Comparison of ENCODE assay signal across 8 cellular contexts in genomic region chr18:51151568-51152511, GRCh38. TPM values are rescaled to one million over a fixed set of nuclear protein-coding genes. Genes with fewer than 3 reads are reported as not detected.
A peak's percentile ranks its signal among the peaks of the same experiment; 100 is the strongest.
DNase-seq lines count a peak whose midpoint lies in the region; ATAC-seq and TF ChIP-seq lines count a peak whose summit lies in the region.

No MANE protein-coding gene starts in this region.

- no peaks in the 10 kb centered on the region for H3K27me3 ChIP-seq in CD4-positive, alpha-beta T cell (ENCODE audit: control insufficient read depth, insufficient read depth, low read length)
- no peaks in the 10 kb centered on the region for H3K27me3 ChIP-seq in effector memory CD4-positive, alpha-beta T cell (replicated peaks; ENCODE audit: control insufficient read depth, insufficient read depth, low read length, poor library complexity, severe bottlenecking)

- H3K27me3 Mint-ChIP-seq in CD4-positive, alpha-beta T cell = no peaks in the 10 kb centered on the region
- H3K27me3 Mint-ChIP-seq in stimulated activated memory B cell treated with anti-CD40 and anti-IgM and Interleukin-4, amounts not matched to agents 10 μg/mL and 1 μg/mL and 100 μg/mL, for 72 hours = no peaks in the 10 kb centered on the region

- peak overlapping the region; percentile 75 for H3K27ac Mint-ChIP-seq in CD4-positive, alpha-beta T cell
- H3K27ac Mint-ChIP-seq in stimulated activated memory B cell treated with anti-CD40 and anti-IgM and Interleukin-4, amounts not matched to agents 10 μg/mL and 1 μg/mL and 100 μg/mL, for 72 hours = peak overlapping the region; percentile 100

- CTCF ChIA-PET in CD4-positive, alpha-beta T cell (lab: Charles Lee) = interaction anchor here (0.7 to 0.8 kb wide), 4 partner anchors 34 to 46 kb away, joined by 3 to 6 read pairs (median 4); partner anchors contain the start of gene MEX3C
- CTCF ChIA-PET in HEK293 (lab: Yijun Ruan, JAX) = no interaction called here

- no peaks in the 10 kb centered on the region for H3K9me3 Mint-ChIP-seq in CD4-positive, alpha-beta T cell
- no peaks in the 10 kb centered on the region for H3K9me3 Mint-ChIP-seq in stimulated activated memory B cell treated with anti-CD40 and anti-IgM and Interleukin-4, amounts not matched to agents 10 μg/mL and 1 μg/mL and 100 μg/mL, for 72 hours

- peak overlapping the region; percentile 77 for H3K4me3 Mint-ChIP-seq in CD4-positive, alpha-beta T cell
- peak overlapping the region; percentile 83 for H3K4me3 Mint-ChIP-seq in stimulated activated memory B cell treated with anti-CD40 and anti-IgM and Interleukin-4, amounts not matched to agents 10 μg/mL and 1 μg/mL and 100 μg/mL, for 72 hours

- intact Hi-C loops in CD4-positive, alpha-beta T cell (cut with DNase I, micrococcal nuclease) = loop anchor here in 1 of 2 experiments (2.0 kb wide), 2 partner anchors 39 to 45 kb away; partner anchors contain the start of gene MEX3C

- H3K9me3 ChIP-seq in CD4-positive, alpha-beta T cell (ENCODE audit: control insufficient read depth, low read length) = no peaks in the 10 kb centered on the region
- no peaks in the 10 kb centered on the region for H3K9me3 ChIP-seq in HEK293 (ENCODE audit: control insufficient read depth, insufficient read depth, low read depth, low read length)
- no peaks in the 10 kb centered on the region for H3K9me3 ChIP-seq in effector memory CD4-positive, alpha-beta T cell (ENCODE audit: control insufficient read depth, low read length)

- H3K36me3 Mint-ChIP-seq in CD4-positive, alpha-beta T cell (ENCODE audit: low read depth) = no peaks in the 10 kb centered on the region
- H3K36me3 Mint-ChIP-seq in stimulated activated memory B cell treated with anti-CD40 and anti-IgM and Interleukin-4, amounts not matched to agents 10 μg/mL and 1 μg/mL and 100 μg/mL, for 72 hours = no peaks in the 10 kb centered on the region

- TF ChIP-seq CTCF in CD4-positive, alpha-beta T cell (IDR thresholded peaks at IDR 0.05) = peak; percentile 47
- no peak for TF ChIP-seq CTCF in HEK293 (tag by site-specific recombination; IDR thresholded peaks at IDR 0.05)

- H3K27ac ChIP-seq in CD4-positive, alpha-beta T cell (ENCODE audit: low read depth, low read length) = peak overlapping the region; percentile 25
- no peak overlapping the region for H3K27ac ChIP-seq in HEK293 (ENCODE audit: extremely low read depth, low read depth, low read length)
- peak overlapping the region; percentile 20 for H3K27ac ChIP-seq in effector memory CD4-positive, alpha-beta T cell (ENCODE audit: insufficient read depth, low read length, poor library complexity, severe bottlenecking)

- POLR2A ChIA-PET in CD4-positive, alpha-beta T cell (lab: Charles Lee) = interaction anchor here (1.1 to 3.9 kb wide), 6 partner anchors 35 to 184 kb away, joined by 3 to 85 read pairs (median 4); partner anchors contain the start of genes ELAC1, MEX3C and SMAD4
- POLR2A ChIA-PET in HEK293 (lab: Yijun Ruan, JAX) = no interaction called here

- peaks cover 40% of the 10 kb centered on the region for H3K4me1 Mint-ChIP-seq in CD4-positive, alpha-beta T cell (ENCODE audit: low read depth)
- H3K4me1 Mint-ChIP-seq in stimulated activated memory B cell treated with anti-CD40 and anti-IgM and Interleukin-4, amounts not matched to agents 10 μg/mL and 1 μg/mL and 100 μg/mL, for 72 hours = peaks cover 45% of the 10 kb centered on the region

- ATAC-seq in CD4-positive, alpha-beta T cell (ENCODE audit: poor library complexity) = peak; percentile 88
- ATAC-seq in stimulated activated memory B cell treated with anti-CD40 and anti-IgM and Interleukin-4, amounts not matched to agents 10 μg/mL and 1 μg/mL and 100 μg/mL, for 72 hours = peak; percentile 74
- no peak for ATAC-seq in HG03097 (IDR thresholded peaks at IDR 0.05; ENCODE audit: low FRiP score, unreplicated experiment)

- H3K4me3 ChIP-seq in HEK293 (ENCODE audit: low read depth, low read length) = no peak overlapping the region
- peak overlapping the region; percentile 34 for H3K4me3 ChIP-seq in effector memory CD4-positive, alpha-beta T cell (ENCODE audit: insufficient read depth, low read depth, low read length, poor library complexity, severe bottlenecking)

- H3K36me3 ChIP-seq in HEK293 (ENCODE audit: control insufficient read depth in 2 of 2, insufficient read depth in 1 of 2, low read length in 2 of 2) = no peaks in the 10 kb centered on the region
- no peaks in the 10 kb centered on the region for H3K36me3 ChIP-seq in effector memory CD4-positive, alpha-beta T cell (ENCODE audit: control insufficient read depth, insufficient read depth, low read length)

- no peaks in the 10 kb centered on the region for H3K4me1 ChIP-seq in HEK293 (ENCODE audit: control insufficient read depth, insufficient read depth, low read length)
- H3K4me1 ChIP-seq in effector memory CD4-positive, alpha-beta T cell (ENCODE audit: control insufficient read depth, insufficient read depth, low read length, poor library complexity, severe bottlenecking) = peaks cover 19% of the 10 kb centered on the region

- DNase-seq in CD4-positive, alpha-beta T cell = peak; percentile 40 to 73 (median 58)
- DNase-seq in activated CD4-positive, CD25-positive, alpha-beta regulatory T cell (lab: John Stamatoyannopoulos, UW) = peak; percentile 48 to 61 (median 50)
- DNase-seq in effector memory CD4-positive, alpha-beta T cell = peak; percentile 41 to 42 (median 41)
- DNase-seq in medulla oblongata (ENCODE audit: extremely low spot score) = no peak
- DNase-seq in islet precursor cell = no peak

TF ChIP-seq in HEK293, 187 proteins besides CTCF, POLR2A, EP300 and RAD21:
- TF ChIP-seq BCL11B (tag by site-specific recombination; IDR thresholded peaks at IDR 0.05; ENCODE audit: low read depth) (no peak), ZFHX2 (tag by site-specific recombination; conservative IDR thresholded peaks at IDR 0.05) (peak; percentile 37; the same call in 1 of the 2 replicates), EGR2 (tag by site-specific recombination; IDR thresholded peaks at IDR 0.05; ENCODE audit: low read depth) (peak; percentile 50)
TF ChIP-seq in HEK293: peak in this region for 2.

RNA-seq across cellular contexts. Expression of gene MEX3C, which starts 45.6 kb away (rescaled TPM):
- total RNA-seq in CD4-positive, alpha-beta T cell = 10 to 100 TPM; 70.8 to 76.1 TPM

Comparison
In these comparisons a context has a peak if more than half of its experiments do, and no peak if none do; other contexts are left out.
1. DNase-seq: peak in CD4-positive, alpha-beta T cell (10 of 10), activated CD4-positive, CD25-positive, alpha-beta regulatory T cell (4 of 4) and effector memory CD4-positive, alpha-beta T cell (3 of 3); none in medulla oblongata (single experiment) and islet precursor cell (single experiment).